ENCODE assay signal across 9 cellular contexts in genomic region chr3:48157950-48158376, GRCh38. TPM values are rescaled to one million over a fixed set of nuclear protein-coding genes. Genes with fewer than 3 reads are reported as not detected.
A peak's percentile ranks its signal among the peaks of the same experiment; 100 is the strongest.
DNase-seq lines count a peak whose midpoint lies in the region; ATAC-seq and TF ChIP-seq lines count a peak whose summit lies in the region.
"Had no signal": no experiment of that assay in that cellular context is flagged by ENCODE, and none has a peak within 500 bp of the region (broad histone marks: within the 10 kb centered on the region; RNA-seq: fewer than 3 reads in every experiment).

No MANE protein-coding gene starts in this region.

- no peaks in the 10 kb centered on the region for H3K9me3 Mint-ChIP-seq in osteocyte (ENCODE audit: unreplicated experiment)
- H3K9me3 Mint-ChIP-seq: T-helper 1 cell treated with Interleukin-12 subunit alpha and Interleukin-12 subunit beta and Interleukin-4 antibody, amounts not matched to agents 30 μg/mL and 1 μg/mL, for 36 hours had no signal

- DNase-seq in GM03348 (ENCODE audit: low spot score) (peak; percentile 85), NCI-H69 (lab: John Stamatoyannopoulos, UW) (peak; percentile 17), activated T-cell treated with anti-CD3 and anti-CD28 coated beads for 4 hours (peak; percentile 28), fibroblast of villous mesenchyme (ENCODE audit: low read depth) (peak; percentile 77), osteocyte (ENCODE audit: extremely low spot score, unreplicated experiment) (peak; percentile 86), ureter (ENCODE audit: low spot score) (peak; percentile 62)

- no peak overlapping the region for H3K27ac Mint-ChIP-seq in osteocyte (ENCODE audit: unreplicated experiment)
- H3K27ac Mint-ChIP-seq: T-helper 1 cell treated with Interleukin-12 subunit alpha and Interleukin-12 subunit beta and Interleukin-4 antibody, amounts not matched to agents 30 μg/mL and 1 μg/mL, for 36 hours had no signal

- peaks cover 9% of the 10 kb centered on the region for H3K36me3 Mint-ChIP-seq in osteocyte (ENCODE audit: unreplicated experiment)

- peak; percentile 89 for TF ChIP-seq CTCF in fibroblast of villous mesenchyme (IDR thresholded peaks at IDR 0.05; ENCODE audit: insufficient read depth, low read depth, low read length)
- peak; percentile 70 for TF ChIP-seq CTCF in osteocyte (IDR thresholded peaks at IDR 0.05)

- H3K27me3 Mint-ChIP-seq in osteocyte (ENCODE audit: unreplicated experiment), result no peaks in the 10 kb centered on the region

- no peak overlapping the region for H3K4me3 ChIP-seq in fibroblast of villous mesenchyme (ENCODE audit: low read depth, low read length)

- no peak overlapping the region for H3K4me3 Mint-ChIP-seq in osteocyte (ENCODE audit: unreplicated experiment)
- H3K4me3 Mint-ChIP-seq: T-helper 1 cell treated with Interleukin-12 subunit alpha and Interleukin-12 subunit beta and Interleukin-4 antibody, amounts not matched to agents 30 μg/mL and 1 μg/mL, for 36 hours had no signal

- H3K4me1 Mint-ChIP-seq in osteocyte (ENCODE audit: unreplicated experiment), result no peaks in the 10 kb centered on the region

- ATAC-seq in GM21723 (IDR thresholded peaks at IDR 0.05; ENCODE audit: unreplicated experiment) (no peak), GM21528 (IDR thresholded peaks at IDR 0.05; ENCODE audit: low FRiP score, unreplicated experiment) (no peak)

RNA-seq across cellular contexts. Expression of gene CDC25A, which starts 30.3 kb away (rescaled TPM):
- 8.7 and 9.9 TPM in 2 replicates for total RNA-seq in fibroblast of villous mesenchyme
- total RNA-seq in osteocyte, result 3.5 and 3.8 TPM in 2 replicates
- total RNA-seq in ureter, result 2.1 TPM

Comparison
In these comparisons a context has a peak if more than half of its experiments do, and no peak if none do; other contexts are left out.
1. DNase-seq: peak in every context shown above with its lines; median percentile 86 in osteocyte; 85 in GM03348; 77 in fibroblast of villous mesenchyme; 62 in ureter; 28 in activated T-cell treated with anti-CD3 and anti-CD28 coated beads for 4 hours; 17 in NCI-H69.